ENCODE assay signal across 3 cellular contexts in the genomic region with DNA sequence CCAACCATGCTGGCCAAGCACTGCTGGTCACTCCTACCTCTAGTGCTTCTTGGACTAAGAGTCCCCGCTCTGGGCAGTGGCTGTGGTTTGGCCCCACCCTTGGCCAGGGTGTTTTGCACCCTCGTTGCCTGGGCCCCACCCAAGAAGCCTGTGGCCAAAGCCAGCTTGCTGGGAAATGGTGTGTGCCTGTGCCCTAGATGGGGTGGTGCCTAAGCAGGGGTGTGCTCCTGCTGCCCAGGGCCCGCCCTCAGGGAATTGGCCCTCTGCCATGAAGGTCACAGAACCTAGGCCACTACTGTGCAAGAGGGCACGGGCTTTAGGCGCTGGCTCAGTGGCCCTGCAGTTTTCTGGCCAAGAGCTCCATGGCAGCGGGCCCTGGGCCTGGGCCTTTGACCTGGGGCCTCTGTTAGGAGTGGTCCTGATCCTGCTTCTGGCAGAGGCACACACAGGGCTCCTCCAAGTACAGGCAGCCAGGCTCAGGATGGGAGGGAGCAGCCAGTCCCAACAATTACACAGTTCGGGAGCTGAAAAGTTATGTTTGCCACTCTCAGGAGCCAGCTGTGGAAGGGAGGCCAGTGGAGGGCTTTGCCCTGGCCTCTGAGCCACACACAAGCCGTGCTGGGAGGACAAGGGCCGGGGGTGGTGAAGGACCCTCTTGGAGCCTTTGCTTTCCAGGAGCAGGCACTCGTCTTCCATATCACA. TPM values are rescaled to one million over a fixed set of nuclear protein-coding genes. Genes with fewer than 3 reads are reported as not detected.
"Had no signal": no experiment of that assay in that cellular context is flagged by ENCODE, and none has a peak within 500 bp of the region (broad histone marks: within the 10 kb centered on the region; RNA-seq: fewer than 3 reads in every experiment).

No MANE protein-coding gene starts in this region.

RNA-seq across cellular contexts. Expression of gene CSPG4, which starts 3.8 kb away (rescaled TPM):
- total RNA-seq: activated naive CD4-positive, alpha-beta T cell treated with anti-CD3 and anti-CD28 coated beads, Interleukin-2, amount 50 U/mL, for 72 hours; activated T-cell treated with anti-CD3 and anti-CD28 coated beads, Interleukin-2, amount 50 U/mL, for 72 hours; natural killer cell treated with Interleukin-12 subunit alpha and Interleukin-12 subunit beta and Interleukin-15 and Interleukin-18, amount 100 ng/mL, for 72 hours had no signal
